22 cellular contexts compared by ENCODE assay signal in the genomic region with DNA sequence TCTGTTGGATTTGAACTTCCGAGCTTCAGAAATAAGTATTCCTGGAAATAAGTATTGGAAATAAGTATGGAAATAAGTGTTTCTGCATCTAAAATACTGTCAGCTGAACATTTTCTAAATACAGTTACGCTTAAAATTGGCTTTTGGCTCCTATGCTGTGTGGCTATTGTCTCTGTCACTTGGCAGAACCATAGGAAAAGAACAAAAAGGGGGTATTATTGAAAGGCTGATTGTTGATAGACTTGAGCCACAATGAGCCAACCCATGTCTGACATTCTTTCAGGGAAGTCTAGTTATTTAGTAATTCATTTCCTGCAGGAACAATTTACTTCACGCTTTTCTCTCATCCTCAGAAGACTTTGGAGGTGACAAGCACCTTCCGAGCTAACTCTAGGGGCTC.
"Had no signal": no experiment of that assay in that cellular context is flagged by ENCODE, and none has a peak within 500 bp of the region (broad histone marks: within the 10 kb centered on the region; RNA-seq: fewer than 3 reads in every experiment).

No MANE protein-coding gene starts in this region.

- DNase-seq: heart left ventricle; immature natural killer cell; islet precursor cell; left ventricle myocardium inferior; mesenchymal stem cell; naive B cell; natural killer cell; nephron progenitor cell; occipital lobe; retina; right cardiac atrium; stimulated activated CD4-positive, alpha-beta T cell treated with anti-CD3 and anti-CD28 coated beads, Interleukin-12 subunit alpha, Interleukin-12 subunit beta, amount 100 ng/mL, for 4 hours; stimulated activated CD4-positive, alpha-beta T cell treated with anti-CD3 and anti-CD28 coated beads, Interleukin-15, amount 100 ng/mL, for 24 hours; stimulated activated CD4-positive, alpha-beta T cell treated with anti-CD3 and anti-CD28 coated beads, Interleukin-2, amount 100 ng/mL, for 24 hours; stimulated activated CD4-positive, alpha-beta T cell treated with anti-CD3 and anti-CD28 coated beads, Interleukin-4, amount 100 ng/mL, for 1 hour; stimulated activated naive B cell treated with anti-CD40 and anti-IgM and Interleukin-4, amounts not matched to agents 10 μg/mL and 1 μg/mL and 100 μg/mL, for 72 hours; stimulated activated naive CD8-positive, alpha-beta T cell treated with anti-CD3 and anti-CD28 coated beads, Interleukin-15, Interleukin-2, amounts not matched to agents 100 U/mL and 50 U/mL, for 24 hours; stomach; tibial artery; trophoblast cell; upper lobe of right lung; uterus had no signal
